10 cellular contexts compared by ENCODE assay signal in the genomic region with DNA sequence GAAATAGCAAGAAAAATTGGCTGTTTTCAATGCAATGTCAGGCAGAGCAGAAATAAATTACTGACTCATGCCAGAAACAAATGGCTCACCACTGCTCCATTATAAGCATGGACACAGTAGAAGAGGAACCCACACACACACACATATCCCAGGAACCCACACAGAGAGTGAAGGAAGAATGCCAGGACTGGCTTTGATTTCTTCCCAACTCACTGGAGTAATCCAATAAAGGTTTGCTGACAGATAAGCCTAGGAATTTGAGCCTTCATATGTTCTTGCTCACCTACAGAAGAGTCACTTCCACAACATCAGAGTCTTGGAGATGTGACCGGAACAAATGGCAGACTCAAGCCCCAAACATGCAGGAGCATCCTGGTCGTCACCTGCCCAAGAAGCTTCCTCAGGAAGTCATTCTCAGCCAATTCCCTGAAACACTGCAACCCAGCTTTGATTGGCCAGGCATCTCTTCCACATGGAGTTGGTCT. TPM values are rescaled to one million over a fixed set of nuclear protein-coding genes. Genes with fewer than 3 reads are reported as not detected.
A peak's percentile ranks its signal among the peaks of the same experiment; 100 is the strongest.
DNase-seq lines count a peak whose midpoint lies in the region; ATAC-seq, FAIRE-seq and TF ChIP-seq lines count a peak whose summit lies in the region.
"Had no signal": no experiment of that assay in that cellular context is flagged by ENCODE, and none has a peak within 500 bp of the region (broad histone marks: within the 10 kb centered on the region; RNA-seq: fewer than 3 reads in every experiment).

No MANE protein-coding gene starts in this region.

- no peak for FAIRE-seq in GM12878 (lab: Jason Lieb, UNC)

- SMC1A ChIA-PET in GM12878 (lab: Charles Lee; ENCODE audit: uncharacterized antibody, unreplicated experiment) = interaction anchor here (1.6 to 5.5 kb wide), 2 partner anchors 15 to 18 kb away, joined by 6 to 36 read pairs; no protein-coding TSS in a partner anchor

- H3K36me3 ChIP-seq in GM12878 (ENCODE audit: control insufficient read depth in 2 of 2, insufficient read depth in 2 of 2, low read length in 1 of 2) (peaks cover 2 to 19% of the 10 kb centered on the region in 2 experiments), transverse colon (peaks cover 0 to 8% (median 0%) of the 10 kb centered on the region in 4 donors)

- peaks cover 34% of the 10 kb centered on the region for H3K4me1 Mint-ChIP-seq in mesothelial cell of epicardium

- ATAC-seq in GM12878 (no peak), GM19397 (IDR thresholded peaks at IDR 0.05; ENCODE audit: unreplicated experiment) (no peak), GM19035 (IDR thresholded peaks at IDR 0.05; ENCODE audit: unreplicated experiment) (no peak), GM18907 (IDR thresholded peaks at IDR 0.05; ENCODE audit: unreplicated experiment) (no peak)
- ATAC-seq: body of pancreas had no signal

- no peaks in the 10 kb centered on the region for H3K9me3 Mint-ChIP-seq in mesothelial cell of epicardium

- in situ Hi-C loops in GM12878 (cut with MboI) = no loop called here
- in situ Hi-C loops in transverse colon (cut with MboI; ENCODE audit: low pct_ligation_motif_present in 1 of 4, low pct_unique_long_range_greater_than_20kb in 1 of 4, low sequenced_read_pairs in 3 of 4) = no loop called here

- H3K9me3 ChIP-seq in GM12878 (replicated peaks; ENCODE audit: control insufficient read depth, insufficient read depth, low read length) (no peaks in the 10 kb centered on the region), transverse colon (no peaks in the 10 kb centered on the region)
- H3K9me3 ChIP-seq: body of pancreas had no signal

- WGBS in GM12878 (ENCODE audit: insufficient coverage, insufficient replicate concordance, low lambda C conversion rate, missing lambda C conversion rate) = 71% methylated on average over 2 of the region's 2 CpGs
- 80 to 89% methylated on average over 1 to 2 of the region's 2 CpGs for WGBS in transverse colon (ENCODE audit: low coverage in 1 of 2), 2 donors

- POLR2A ChIA-PET in GM12878 (lab: Charles Lee) = interaction anchor here (2.2 kb wide), 1 partner anchor 15 kb away, joined by 17 read pairs; the partner anchor contains the start of gene ZNF672

- no peaks in the 10 kb centered on the region for H3K27me3 ChIP-seq in HL-60 (ENCODE audit: insufficient read depth, poor library complexity, severe bottlenecking)
- H3K27me3 ChIP-seq in GM12878 (replicated peaks in 1 of 2; ENCODE audit: control insufficient read depth in 2 of 2, insufficient read depth in 2 of 2, low read length in 1 of 2) = no peaks in the 10 kb centered on the region
- no peaks in the 10 kb centered on the region for H3K27me3 ChIP-seq in transverse colon
- H3K27me3 ChIP-seq: body of pancreas had no signal

- H3K4me1 ChIP-seq in GM12878 (ENCODE audit: control insufficient read depth, insufficient read depth, low read length) (peaks cover 22% of the 10 kb centered on the region), transverse colon (peaks cover 38 to 52% (median 43%) of the 10 kb centered on the region in 4 donors)

- intact Hi-C loops in GM12878 (cut with micrococcal nuclease; ENCODE audit: unreplicated experiment) (loop anchor here (5.0 kb wide), 1 partner anchor 581 kb away; no protein-coding TSS in a partner anchor), transverse colon (cut with DNase I; ENCODE audit: low total_unique reads) (no loop called here)

- TF ChIP-seq CTCF in AG09309 (IDR thresholded peaks at IDR 0.05; ENCODE audit: control insufficient read depth, insufficient read depth, low read depth, low read length, missing control alignments) (no peak), HL-60 (IDR thresholded peaks at IDR 0.05; ENCODE audit: insufficient read depth, low read length) (no peak), GM12878 (IDR thresholded peaks at IDR 0.05 in 2 of 3, conservative IDR thresholded peaks at IDR 0.05 in 1 of 3; ENCODE audit: control insufficient read depth in 2 of 3, extremely low read depth in 1 of 3, insufficient read depth in 1 of 3, low read depth in 3 of 3, low read length in 3 of 3) (no peak), mesothelial cell of epicardium (IDR thresholded peaks at IDR 0.05; ENCODE audit: unreplicated experiment) (no peak), transverse colon (IDR thresholded peaks at IDR 0.05) (no peak)

- peak overlapping the region; percentile 99 for H3K4me3 Mint-ChIP-seq in mesothelial cell of epicardium

- no TSS peak for BruUV-seq in GM12878 (replicated peaks; lab: Mats Ljungman, UMichigan)

- peak overlapping the region; percentile 26; the same call in 1 of the 2 replicates for H3K27ac ChIP-seq in HL-60 (replicated peaks)
- H3K27ac ChIP-seq in GM12878 (ENCODE audit: control insufficient read depth, insufficient read depth) = no peak overlapping the region
- no peak overlapping the region for H3K27ac ChIP-seq in transverse colon
- H3K27ac ChIP-seq: body of pancreas had no signal

- H3K9ac ChIP-seq in GM12878 (ENCODE audit: control insufficient read depth, insufficient read depth, low read length) = no peak overlapping the region

- no peak overlapping the region for H2AFZ ChIP-seq in GM12878 (ENCODE audit: control insufficient read depth, low read depth, low read length)

- H3K4me3 ChIP-seq in AG09309 (ENCODE audit: control insufficient read depth, low read depth, low read length) (no peak overlapping the region; the same call in 1 of the 2 replicates), HL-60 (replicated peaks; ENCODE audit: insufficient read depth, low read length) (no peak overlapping the region), GM12878 (peak overlapping the region; percentile 79; the same call in 1 of the 2 replicates), transverse colon (peak overlapping the region in 1 of 4 donors; percentile 67)
- H3K4me3 ChIP-seq: body of pancreas had no signal

- peak overlapping the region; percentile 97 for H3K4me2 ChIP-seq in GM12878 (ENCODE audit: control insufficient read depth, insufficient read depth)

- H3K79me2 ChIP-seq in GM12878 (ENCODE audit: control insufficient read depth, insufficient read depth, low read length) = peaks cover 40% of the 10 kb centered on the region

- RAD21 ChIA-PET in GM12878 (lab: Charles Lee; ENCODE audit: unreplicated experiment) = interaction anchor here (2.0 kb wide), 1 partner anchor 14 kb away, joined by 10 read pairs; the partner anchor contains the start of gene ZNF672

- CTCF ChIA-PET in GM12878 (lab: Yijun Ruan, JAX) = interaction anchor here (1.9 to 2.2 kb wide), 2 partner anchors 14 to 17 kb away, joined by 6 to 11 read pairs; partner anchors contain the start of gene ZNF672

- TF ChIP-seq EP300 in GM12878 (IDR thresholded peaks at IDR 0.05; ENCODE audit: borderline replicate concordance in 1 of 2, control insufficient read depth in 1 of 2, low read depth in 2 of 2, low read length in 2 of 2) = no peak
- TF ChIP-seq EP300 in transverse colon (IDR thresholded peaks at IDR 0.05; ENCODE audit: low read depth) = no peak

- no peak for TF ChIP-seq POLR2A in GM12878 (IDR thresholded peaks at IDR 0.05; ENCODE audit: low read depth, low read length)
- TF ChIP-seq POLR2A in transverse colon (IDR thresholded peaks at IDR 0.05) = no peak

- DNase-seq in AG09309 (ENCODE audit: low read depth) = peak; percentile 90
- no peak for DNase-seq in HL-60 (ENCODE audit: low read depth in 1 of 2, low spot score in 1 of 2)
- no peak for DNase-seq in GM12878 (ENCODE audit: low read depth, low spot score)
- DNase-seq in mesothelial cell of epicardium (ENCODE audit: low spot score in 2 of 2, unreplicated experiment in 2 of 2) = no peak
- no peak for DNase-seq in transverse colon
- DNase-seq: occipital lobe had no signal

- no peak overlapping the region for H3K27ac Mint-ChIP-seq in mesothelial cell of epicardium

- H3K36me3 Mint-ChIP-seq in mesothelial cell of epicardium = peaks cover 5% of the 10 kb centered on the region

- H4K20me1 ChIP-seq in GM12878 (ENCODE audit: control insufficient read depth, insufficient read depth) = no peaks in the 10 kb centered on the region; the same call in 1 of the 2 replicates

- H3K27me3 Mint-ChIP-seq in mesothelial cell of epicardium (ENCODE audit: low read depth) = no peaks in the 10 kb centered on the region

- no peak for TF ChIP-seq RAD21 in GM12878 (IDR thresholded peaks at IDR 0.05; ENCODE audit: insufficient read depth, low read depth, low read length)

RNA-seq across cellular contexts. Expression of gene SH3BP5L, which starts 2.2 kb away (rescaled TPM):
- total RNA-seq in GM12878 (2013; cell fraction: nucleolus; rRNA removed) = 40.1 and 48.2 TPM in 2 replicates
- 14.3 and 16.7 TPM in 2 replicates for total RNA-seq in GM12878 (2014; rRNA removed)
- 9.6 and 10.4 TPM in 2 replicates for total RNA-seq in GM12878 (2014; rRNA removed; fragmentation: Illumina TruSeq; extraction: Trizol)
- total RNA-seq in GM12878 (2021) = 16.8 and 19.1 TPM in 2 replicates
- polyA plus RNA-seq in GM12878 (2011; ENCODE audit: low read depth) = 4.1 TPM
- 15.4 and 22.8 TPM in 2 replicates for polyA plus RNA-seq in GM12878 (2011; rRNA removed)
- 27.9 and 32.8 TPM in 2 replicates for polyA plus RNA-seq in GM12878 (2011; cell fraction: cytosol; rRNA removed)
- 68.4 and 69.3 TPM in 2 replicates for polyA plus RNA-seq in GM12878 (2011; cell fraction: nucleus; rRNA removed)
- 6.9 and 9.9 TPM in 2 replicates for polyA plus RNA-seq in GM12878 (2012)
- polyA plus RNA-seq in GM12878 (2014; fragmentation: Illumina TruSeq; extraction: Trizol) = 6.5 and 11.4 TPM in 2 replicates
- polyA plus RNA-seq in GM12878 (2014; fragmentation: Nextera tagmentation; extraction: Ambion mirVana) = 1 to 10 TPM; 1.1 to 1.6 TPM
- 16.1 and 17.4 TPM in 2 replicates for polyA plus RNA-seq in GM12878 (2014; rRNA removed)
- 1 to 10 TPM; 2.1 TPM for polyA plus RNA-seq in GM12878 (2016; fragmentation: Nextera tagmentation; extraction: Ambion mirVana)
- 21.9 and 25.0 TPM in 2 replicates for polyA minus RNA-seq in GM12878 (2011; rRNA and poly(A)+ RNA removed)
- 5.5 and 7.5 TPM in 2 replicates for polyA minus RNA-seq in GM12878 (2011; cell fraction: cytosol; rRNA and poly(A)+ RNA removed)
- 22.6 and 39.8 TPM in 2 replicates for polyA minus RNA-seq in GM12878 (2011; cell fraction: nucleus; rRNA and poly(A)+ RNA removed)
- 24.9 to 26.9 TPM (median 26.2 TPM) in 3 replicates for total RNA-seq in mesothelial cell of epicardium
- 10 to 100 TPM; 28.1 to 36.2 (median 31.4) TPM for total RNA-seq in transverse colon

RNA-seq across cellular contexts. Expression of gene ZNF672, which starts 14.5 kb away (rescaled TPM):
- total RNA-seq in GM12878 (2013; cell fraction: nucleolus; rRNA removed) = 39.8 and 45.8 TPM in 2 replicates
- total RNA-seq in GM12878 (2014; rRNA removed) (37.9 and 43.5 TPM in 2 replicates), GM12878 (2014; rRNA removed; fragmentation: Illumina TruSeq; extraction: Trizol) (13.9 and 14.1 TPM in 2 replicates), GM12878 (2021) (48.6 and 51.3 TPM in 2 replicates), mesothelial cell of epicardium (36.1 to 40.9 TPM (median 38.2 TPM) in 3 replicates), transverse colon (10 to 100 TPM; 34.8 to 53.1 (median 44.7) TPM)
- polyA plus RNA-seq in GM12878 (2011; ENCODE audit: low read depth) = 14.2 TPM
- polyA plus RNA-seq in GM12878 (2011; rRNA removed) (33.7 and 48.7 TPM in 2 replicates), GM12878 (2014; fragmentation: Illumina TruSeq; extraction: Trizol) (13.6 and 17.2 TPM in 2 replicates), GM12878 (2014; fragmentation: Nextera tagmentation; extraction: Ambion mirVana) (1 to 10 TPM; 2.9 to 5.2 TPM), GM12878 (2014; rRNA removed) (39.4 and 45.6 TPM in 2 replicates), GM12878 (2016; fragmentation: Nextera tagmentation; extraction: Ambion mirVana) (10 to 100 TPM; 40.2 to 41.7 TPM)
- polyA plus RNA-seq in GM12878 (2011; cell fraction: cytosol; rRNA removed) = 66.9 and 77.2 TPM in 2 replicates
- polyA plus RNA-seq in GM12878 (2011; cell fraction: nucleus; rRNA removed) = 66.8 and 67.5 TPM in 2 replicates
- polyA plus RNA-seq in GM12878 (2012) = 20.5 and 27.5 TPM in 2 replicates
- 54.7 and 63.1 TPM in 2 replicates for polyA minus RNA-seq in GM12878 (2011; rRNA and poly(A)+ RNA removed)
- 24.5 and 27.1 TPM in 2 replicates for polyA minus RNA-seq in GM12878 (2011; cell fraction: cytosol; rRNA and poly(A)+ RNA removed)
- 27.1 and 47.3 TPM in 2 replicates for polyA minus RNA-seq in GM12878 (2011; cell fraction: nucleus; rRNA and poly(A)+ RNA removed)

RNA-seq across cellular contexts. Expression of gene ZNF692, which starts 35.3 kb away (rescaled TPM):
- 143 and 171 TPM in 2 replicates for total RNA-seq in GM12878 (2013; cell fraction: nucleolus; rRNA removed)
- total RNA-seq in GM12878 (2014; rRNA removed) (31.7 and 33.0 TPM in 2 replicates), GM12878 (2014; rRNA removed; fragmentation: Illumina TruSeq; extraction: Trizol) (19.5 and 20.6 TPM in 2 replicates), GM12878 (2021) (41.3 and 45.3 TPM in 2 replicates), mesothelial cell of epicardium (78.9 to 84.2 TPM (median 80.1 TPM) in 3 replicates), transverse colon (100 to 1,000 TPM in 1 of 4 donors, 10 to 100 TPM in 3; 41.8 to 100 (median 64.6) TPM)
- polyA plus RNA-seq in GM12878 (2011; ENCODE audit: low read depth) = 16.5 TPM
- polyA plus RNA-seq in GM12878 (2011; rRNA removed) (39.8 and 56.1 TPM in 2 replicates), GM12878 (2014; fragmentation: Illumina TruSeq; extraction: Trizol) (20.1 and 28.9 TPM in 2 replicates), GM12878 (2014; fragmentation: Nextera tagmentation; extraction: Ambion mirVana) (10 to 100 TPM in 1 of 2 experiments, 1 to 10 TPM in 1; 5.3 to 18.5 TPM), GM12878 (2014; rRNA removed) (76.6 and 85.1 TPM in 2 replicates), GM12878 (2016; fragmentation: Nextera tagmentation; extraction: Ambion mirVana) (10 to 100 TPM; 40.8 to 41.6 TPM)
- 67.6 and 94.1 TPM in 2 replicates for polyA plus RNA-seq in GM12878 (2011; cell fraction: cytosol; rRNA removed)
- 705 and 770 TPM in 2 replicates for polyA plus RNA-seq in GM12878 (2011; cell fraction: nucleus; rRNA removed)
- 30.1 and 49.9 TPM in 2 replicates for polyA plus RNA-seq in GM12878 (2012)
- polyA minus RNA-seq in GM12878 (2011; rRNA and poly(A)+ RNA removed) = 14.0 and 24.7 TPM in 2 replicates
- polyA minus RNA-seq in GM12878 (2011; cell fraction: cytosol; rRNA and poly(A)+ RNA removed) = 11.0 and 11.6 TPM in 2 replicates
- polyA minus RNA-seq in GM12878 (2011; cell fraction: nucleus; rRNA and poly(A)+ RNA removed) = 50.4 and 75.1 TPM in 2 replicates
